In genomic region chr5:41617843-41618515, GRCh38 we compare ENCODE assay signal across 28 cellular contexts.
"Had no signal": no experiment of that assay in that cellular context is flagged by ENCODE, and none has a peak within 500 bp of the region (broad histone marks: within the 10 kb centered on the region; RNA-seq: fewer than 3 reads in every experiment).

No MANE protein-coding gene starts in this region.

- ATAC-seq: naive thymus-derived CD8-positive, alpha-beta T cell; natural killer cell treated with Interleukin-12 subunit alpha and Interleukin-12 subunit beta and Interleukin-15 and Interleukin-18, amount 100 ng/mL, for 72 hours; pancreas; sciatic nerve; stimulated activated memory B cell treated with anti-CD40 and anti-IgM and Interleukin-4, amounts not matched to agents 10 μg/mL and 1 μg/mL and 100 μg/mL, for 72 hours; stimulated activated naive CD8-positive, alpha-beta T cell treated with anti-CD3 and anti-CD28 coated beads, Interleukin-15, amount 100 ng/mL, for 72 hours; stimulated activated naive CD8-positive, alpha-beta T cell treated with anti-CD3 and anti-CD28 coated beads, Interleukin-15, Interleukin-2, amounts not matched to agents 100 U/mL and 50 U/mL, for 24 hours; upper lobe of right lung had no signal

- DNase-seq: naive B cell; naive thymus-derived CD8-positive, alpha-beta T cell; nephron progenitor cell; nucleus accumbens; pancreas; retina; spleen; stimulated activated CD4-positive, alpha-beta T cell treated with anti-CD3 and anti-CD28 coated beads, Interleukin-12 subunit alpha, Interleukin-12 subunit beta, amount 100 ng/mL, for 4 hours; stimulated activated CD4-positive, alpha-beta T cell treated with anti-CD3 and anti-CD28 coated beads, Interleukin-1b, Interleukin-23, amount 100 ng/mL, for 48 hours; stimulated activated CD4-positive, alpha-beta T cell treated with anti-CD3 and anti-CD28 coated beads, Interleukin-4, amount 100 ng/mL, for 1 hour; stimulated activated CD4-positive, alpha-beta T cell treated with anti-CD3 and anti-CD28 coated beads, Interleukin-4, amount 100 ng/mL, for 4 hours; stimulated activated CD8-positive, alpha-beta memory T cell treated with anti-CD3 and anti-CD28 coated beads, Interleukin-4, amount 100 ng/mL, for 48 hours; stimulated activated naive CD4-positive, alpha-beta T cell; stimulated activated naive CD8-positive, alpha-beta T cell treated with anti-CD3 and anti-CD28 coated beads, Interleukin-15, amount 100 ng/mL, for 72 hours; stimulated activated naive CD8-positive, alpha-beta T cell treated with anti-CD3 and anti-CD28 coated beads, Interleukin-15, Interleukin-2, amounts not matched to agents 100 U/mL and 50 U/mL, for 24 hours; thyroid gland; upper lobe of right lung; uterus had no signal

- H3K36me3 ChIP-seq: neutrophil, pancreas, prostate gland, right atrium auricular region, spleen, thoracic aorta, thyroid gland, tibial nerve, upper lobe of right lung, uterus had no signal

- H3K4me3 ChIP-seq: pancreas, prostate gland, right atrium auricular region, skin epidermis, smooth muscle cell, spleen, thoracic aorta, thyroid gland, tibial nerve, upper lobe of right lung, uterus had no signal

- H3K27me3 ChIP-seq: neutrophil, pancreas, right atrium auricular region, spleen, thyroid gland, tibial nerve, upper lobe of right lung, uterus had no signal

- H3K9me3 ChIP-seq: neutrophil, pancreas, prostate gland, right atrium auricular region, spleen, thoracic aorta, thyroid gland, tibial nerve, upper lobe of right lung, uterus had no signal

- FAIRE-seq: pancreas had no signal

- H3K4me2 ChIP-seq: smooth muscle cell had no signal

- H3K27ac ChIP-seq: neutrophil, pancreas, prostate gland, right atrium auricular region, skin epidermis, spleen, thoracic aorta, thyroid gland, tibial nerve, upper lobe of right lung, uterus had no signal

- H3K4me1 ChIP-seq: pancreas, prostate gland, right atrium auricular region, spleen, thyroid gland, tibial nerve, upper lobe of right lung, uterus had no signal
